ENCODE assay signal across 9 cellular contexts in genomic region chr3:99114565-99115291, GRCh38.
DNase-seq lines count a peak whose midpoint lies in the region; ATAC-seq and TF ChIP-seq lines count a peak whose summit lies in the region.
"Had no signal": no experiment of that assay in that cellular context is flagged by ENCODE, and none has a peak within 500 bp of the region (broad histone marks: within the 10 kb centered on the region; RNA-seq: fewer than 3 reads in every experiment).

No MANE protein-coding gene starts in this region.

- H3K9me3 Mint-ChIP-seq in activated T-cell treated with anti-CD3 and anti-CD28 coated beads, Interleukin-2, amount 50 U/mL, for 24 hours, result no peaks in the 10 kb centered on the region

- peak; percentile 16 for DNase-seq in AG04450 (ENCODE audit: low read depth, low spot score)
- peak; percentile 71 for DNase-seq in GM23248
- peak; percentile 37 to 64 for DNase-seq in SJCRH30
- peak; percentile 26 for DNase-seq in hepatocyte (ENCODE audit: low spot score)
- no peak for DNase-seq in SKM-1 treated with dmso at 0.1 percent for 144 hours (lab: John Stamatoyannopoulos, UW; ENCODE audit: unreplicated experiment)
- DNase-seq in NOMO-1 (lab: John Stamatoyannopoulos, UW; ENCODE audit: unreplicated experiment in 2 of 2), result no peak
- no peak for DNase-seq in activated T-cell treated with anti-CD3 and anti-CD28 coated beads, Interleukin-2, amount 50 U/mL, for 24 hours
- DNase-seq: activated CD8-positive, alpha-beta T cell treated with anti-CD3 and anti-CD28 coated beads, Interleukin-2, amount 10 ng/mL, durations not matched to agents 7 days and 5 days had no signal

- H3K4me3 Mint-ChIP-seq in activated T-cell treated with anti-CD3 and anti-CD28 coated beads, Interleukin-2, amount 50 U/mL, for 24 hours, result no peak overlapping the region
- H3K4me3 Mint-ChIP-seq: activated CD8-positive, alpha-beta T cell treated with anti-CD3 and anti-CD28 coated beads, Interleukin-2, amount 10 ng/mL, durations not matched to agents 7 days and 5 days had no signal

- POLR2A ChIA-PET in AG04450 (lab: Yijun Ruan, JAX), result no interaction called here

- WGBS in GM23248 (ENCODE audit: low coverage in 1 of 2, low lambda C conversion rate in 2 of 2, missing lambda C conversion rate in 2 of 2), 2 experiments, result 90% methylated on average over 9 of the region's 9 CpGs
- 77% methylated on average over 9 of the region's 9 CpGs for WGBS in hepatocyte (ENCODE audit: low lambda C conversion rate, missing lambda C conversion rate)

- no peak overlapping the region for H2AFZ ChIP-seq in GM23248
- no peak overlapping the region for H2AFZ ChIP-seq in hepatocyte

- H4K20me1 ChIP-seq in GM23248 (ENCODE audit: insufficient read depth), result no peaks in the 10 kb centered on the region
- H4K20me1 ChIP-seq in hepatocyte (ENCODE audit: insufficient read depth, poor library complexity, severe bottlenecking), result no peaks in the 10 kb centered on the region

- H3K27me3 Mint-ChIP-seq in activated T-cell treated with anti-CD3 and anti-CD28 coated beads, Interleukin-2, amount 50 U/mL, for 24 hours, result no peaks in the 10 kb centered on the region

- H3K9me2 ChIP-seq in GM23248 (ENCODE audit: insufficient read depth) (0 out of 2 replicates have a peak, but pooled peaks cover 2% of the 10 kb centered on the region), hepatocyte (replicated peaks; ENCODE audit: insufficient read depth) (no peaks in the 10 kb centered on the region)

- H3K4me1 Mint-ChIP-seq in activated T-cell treated with anti-CD3 and anti-CD28 coated beads, Interleukin-2, amount 50 U/mL, for 24 hours (ENCODE audit: low read depth), result no peaks in the 10 kb centered on the region

- H3K27me3 ChIP-seq in AG04450 (ENCODE audit: control insufficient read depth, insufficient read depth, low read length) (no peaks in the 10 kb centered on the region), GM23248 (replicated peaks; ENCODE audit: insufficient read depth) (no peaks in the 10 kb centered on the region), SJCRH30 (no peaks in the 10 kb centered on the region), hepatocyte (no peaks in the 10 kb centered on the region)

- no peak overlapping the region for H3K9ac ChIP-seq in GM23248

- H3K27ac Mint-ChIP-seq in activated T-cell treated with anti-CD3 and anti-CD28 coated beads, Interleukin-2, amount 50 U/mL, for 24 hours, result no peak overlapping the region
- H3K27ac Mint-ChIP-seq: activated CD8-positive, alpha-beta T cell treated with anti-CD3 and anti-CD28 coated beads, Interleukin-2, amount 10 ng/mL, durations not matched to agents 7 days and 5 days had no signal

- no peaks in the 10 kb centered on the region for H3K79me2 ChIP-seq in GM23248 (ENCODE audit: insufficient read depth)
- no peaks in the 10 kb centered on the region for H3K79me2 ChIP-seq in hepatocyte

- peaks cover 19% of the 10 kb centered on the region for H3F3A ChIP-seq in GM23248 (ENCODE audit: insufficient read depth)

- H3K4me1 ChIP-seq in GM23248 (ENCODE audit: insufficient read depth) (peaks cover 27% of the 10 kb centered on the region), SJCRH30 (no peaks in the 10 kb centered on the region), hepatocyte (ENCODE audit: insufficient read depth) (no peaks in the 10 kb centered on the region)

- no peaks in the 10 kb centered on the region for H3K36me3 Mint-ChIP-seq in activated T-cell treated with anti-CD3 and anti-CD28 coated beads, Interleukin-2, amount 50 U/mL, for 24 hours (ENCODE audit: low read depth)

- H3K4me2 ChIP-seq in GM23248 (ENCODE audit: unreplicated experiment), result no peak overlapping the region
- H3K4me2 ChIP-seq in hepatocyte, result no peak overlapping the region

- CTCF ChIA-PET in AG04450 (lab: Charles Lee), result interaction anchor here (0.6 to 3.5 kb wide), 5 partner anchors 58 to 694 kb away, joined by 3 to 15 read pairs (median 9); no protein-coding TSS in a partner anchor

- H3K36me3 ChIP-seq in GM23248 (ENCODE audit: low read depth) (no peaks in the 10 kb centered on the region), SJCRH30 (no peaks in the 10 kb centered on the region), hepatocyte (replicated peaks; ENCODE audit: insufficient read depth, low read depth) (no peaks in the 10 kb centered on the region)

- ATAC-seq in HG02759 (IDR thresholded peaks at IDR 0.05; ENCODE audit: unreplicated experiment), result no peak
- ATAC-seq: activated CD8-positive, alpha-beta T cell treated with anti-CD3 and anti-CD28 coated beads, Interleukin-2, amount 10 ng/mL, durations not matched to agents 7 days and 5 days had no signal

- H3K4me3 ChIP-seq in AG04450 (ENCODE audit: low read depth, low read length) (no peak overlapping the region), GM23248 (no peak overlapping the region), SJCRH30 (no peak overlapping the region), hepatocyte (no peak overlapping the region)

- H3K27ac ChIP-seq in AG04450 (ENCODE audit: low read depth, low read length), result no peak overlapping the region
- no peak overlapping the region for H3K27ac ChIP-seq in GM23248
- H3K27ac ChIP-seq in SJCRH30, result no peak overlapping the region
- H3K27ac ChIP-seq in hepatocyte, result no peak overlapping the region

- H3K9me3 ChIP-seq in AG04450 (ENCODE audit: control insufficient read depth, insufficient read depth, low read length), result no peaks in the 10 kb centered on the region
- H3K9me3 ChIP-seq in GM23248 (ENCODE audit: low read depth), result no peaks in the 10 kb centered on the region
- H3K9me3 ChIP-seq in SJCRH30 (replicated peaks), result no peaks in the 10 kb centered on the region
- H3K9me3 ChIP-seq in hepatocyte (ENCODE audit: low read depth), result no peaks in the 10 kb centered on the region

- in situ Hi-C loops in GM23248 (cut with MboI), result no loop called here

- TF ChIP-seq CTCF in AG04450 (IDR thresholded peaks at IDR 0.05; ENCODE audit: low read depth, low read length), result peak; percentile 91
- peak; percentile 29 for TF ChIP-seq CTCF in hepatocyte (IDR thresholded peaks at IDR 0.05; ENCODE audit: poor library complexity)

Comparison
In these comparisons a context has a peak if more than half of its experiments do, and no peak if none do; other contexts are left out.
1. DNase-seq: peak in AG04450 (single experiment), GM23248 (single experiment), SJCRH30 (2 of 2) and hepatocyte (single experiment); none in SKM-1 treated with dmso at 0.1 percent for 144 hours (single experiment), NOMO-1 (0 of 2) and activated T-cell treated with anti-CD3 and anti-CD28 coated beads, Interleukin-2, amount 50 U/mL, for 24 hours (single experiment).